In the genomic region with DNA sequence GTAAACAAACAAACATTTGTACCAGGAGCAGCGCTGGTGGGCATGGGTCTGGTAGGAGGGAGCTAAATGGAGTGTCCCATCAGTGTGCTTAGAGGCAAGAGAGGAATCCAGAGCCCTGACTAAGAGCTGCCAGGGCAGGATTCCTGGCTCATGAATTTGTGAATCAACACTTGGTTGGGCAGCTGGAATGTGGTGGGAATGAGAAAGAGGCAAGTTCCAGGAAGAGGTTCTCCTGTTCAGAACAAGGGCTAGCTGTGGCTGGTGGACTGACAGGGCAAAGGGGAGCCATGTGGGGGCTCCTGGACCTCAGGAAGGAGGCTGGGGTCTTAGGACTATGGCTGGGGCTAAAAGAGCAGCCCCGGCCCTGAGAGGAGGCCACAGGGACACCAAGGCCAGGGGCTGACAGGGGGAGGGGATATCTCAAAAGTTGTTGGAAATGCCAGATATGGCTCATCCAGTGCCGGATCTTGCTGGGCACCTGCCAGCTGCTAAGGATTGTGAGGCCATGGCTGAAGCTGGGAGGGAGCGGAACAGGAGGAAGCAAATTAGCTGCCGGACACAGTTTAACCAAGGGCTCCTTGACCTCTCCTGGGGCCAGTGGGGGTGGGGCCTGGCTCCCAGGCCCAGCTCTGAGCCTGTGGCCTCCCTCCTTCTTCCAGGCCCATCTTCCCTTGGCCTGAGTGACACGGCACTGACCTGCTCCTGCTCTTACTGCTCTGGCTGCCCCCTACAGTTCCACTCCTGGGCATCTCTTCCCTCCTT, we compare ENCODE assay signal across 9 cellular contexts. TPM values are rescaled to one million over a fixed set of nuclear protein-coding genes. Genes with fewer than 3 reads are reported as not detected.
DNase-seq lines count a peak whose midpoint lies in the region; ATAC-seq lines count a peak whose summit lies in the region.
"Had no signal": no experiment of that assay in that cellular context is flagged by ENCODE, and none has a peak within 500 bp of the region (broad histone marks: within the 10 kb centered on the region; RNA-seq: fewer than 3 reads in every experiment).

No MANE protein-coding gene starts in this region.

- H3K27me3 Mint-ChIP-seq in activated naive CD8-positive, alpha-beta T cell treated with anti-CD3 and anti-CD28 coated beads for 36 hours = peaks cover 7% of the 10 kb centered on the region

- H3K36me3 ChIP-seq in duodenal mucosa (ENCODE audit: control insufficient read depth in 1 of 2, insufficient read depth in 2 of 2, low read length in 2 of 2) = no peaks in the 10 kb centered on the region

- no peaks in the 10 kb centered on the region for H3K9me3 Mint-ChIP-seq in activated naive CD8-positive, alpha-beta T cell treated with anti-CD3 and anti-CD28 coated beads for 36 hours

- DNase-seq in Right ventricle myocardium inferior (ENCODE audit: missing footprints) (peak; percentile 62), cardiac septum (ENCODE audit: low spot score) (no peak), medulla oblongata (ENCODE audit: extremely low spot score) (peak; percentile 21), HT-29 (ENCODE audit: low spot score) (no peak), NCI-H2171 treated with DMSO at 0.1 percent for 48 hours (lab: John Stamatoyannopoulos, UW) (no peak)
- no peak for DNase-seq in activated naive CD8-positive, alpha-beta T cell treated with anti-CD3 and anti-CD28 coated beads for 36 hours

- H3K4me3 ChIP-seq in duodenal mucosa (ENCODE audit: low read depth in 1 of 2, low read length in 2 of 2) = no peak overlapping the region

- no peak overlapping the region for H3K27ac Mint-ChIP-seq in activated naive CD8-positive, alpha-beta T cell treated with anti-CD3 and anti-CD28 coated beads for 36 hours

- ATAC-seq in Right ventricle myocardium inferior (peak; percentile 44), GM18870 (IDR thresholded peaks at IDR 0.05; ENCODE audit: unreplicated experiment) (no peak)

- H3K27ac ChIP-seq in duodenal mucosa (ENCODE audit: low read depth, low read length) = peak overlapping the region; percentile 50

- no peaks in the 10 kb centered on the region for H3K4me1 ChIP-seq in duodenal mucosa (ENCODE audit: control insufficient read depth in 1 of 2, insufficient read depth in 2 of 2, low read length in 2 of 2)

- H3K4me1 Mint-ChIP-seq in activated naive CD8-positive, alpha-beta T cell treated with anti-CD3 and anti-CD28 coated beads for 36 hours = no peaks in the 10 kb centered on the region

- H3K9ac ChIP-seq in duodenal mucosa (ENCODE audit: low read depth in 1 of 2, low read length in 2 of 2) = no peak overlapping the region

- no peak overlapping the region for H3K4me3 Mint-ChIP-seq in activated naive CD8-positive, alpha-beta T cell treated with anti-CD3 and anti-CD28 coated beads for 36 hours

- intact Hi-C loops in Right ventricle myocardium inferior (cut with DNase I) = no loop called here
- intact Hi-C loops in cardiac septum (cut with DNase I) = no loop called here

- H3K9me3 ChIP-seq in duodenal mucosa (ENCODE audit: control insufficient read depth in 1 of 2, low read length in 2 of 2) = no peaks in the 10 kb centered on the region

- no peaks in the 10 kb centered on the region for H3K27me3 ChIP-seq in duodenal mucosa (ENCODE audit: control insufficient read depth in 1 of 2, insufficient read depth in 2 of 2, low read length in 2 of 2)

- H3K36me3 Mint-ChIP-seq in activated naive CD8-positive, alpha-beta T cell treated with anti-CD3 and anti-CD28 coated beads for 36 hours = no peaks in the 10 kb centered on the region

RNA-seq across cellular contexts. Expression of a gene that starts 14.6 kb away (rescaled TPM):
- 2.8 TPM for total RNA-seq in Right ventricle myocardium inferior
- 6.9 TPM for total RNA-seq in cardiac septum
- not detected in 2 replicates for total RNA-seq in HT-29 (2014; rRNA removed; shearing (Covaris generic))
- total RNA-seq in activated naive CD8-positive, alpha-beta T cell treated with anti-CD3 and anti-CD28 coated beads for 36 hours = not detected
- total RNA-seq: activated CD8-positive, alpha-beta memory T cell treated with anti-CD3 and anti-CD28 coated beads for 36 hours had no signal

RNA-seq across cellular contexts. Expression of a gene that starts 39.4 kb away (rescaled TPM):
- total RNA-seq in Right ventricle myocardium inferior (20.0 TPM), cardiac septum (13.5 TPM)
- total RNA-seq in HT-29 (2014; rRNA removed; shearing (Covaris generic)) = 36.4 and 39.5 TPM in 2 replicates
- total RNA-seq in activated naive CD8-positive, alpha-beta T cell treated with anti-CD3 and anti-CD28 coated beads for 36 hours = not detected
- total RNA-seq: activated CD8-positive, alpha-beta memory T cell treated with anti-CD3 and anti-CD28 coated beads for 36 hours had no signal

RNA-seq across cellular contexts. Expression of a gene that starts 50.6 kb away (rescaled TPM):
- total RNA-seq in Right ventricle myocardium inferior (57.1 TPM), cardiac septum (82.6 TPM)
- 31.9 and 33.1 TPM in 2 replicates for total RNA-seq in HT-29 (2014; rRNA removed; shearing (Covaris generic))
- total RNA-seq in activated naive CD8-positive, alpha-beta T cell treated with anti-CD3 and anti-CD28 coated beads for 36 hours = under 1 TPM in 1 of 2 experiments, not detected in 1; 0.08 TPM

Comparison
In these comparisons a context has a peak if more than half of its experiments do, and no peak if none do; other contexts are left out.
1. DNase-seq: peak in Right ventricle myocardium inferior (single experiment) and medulla oblongata (single experiment); none in cardiac septum (single experiment), HT-29 (single experiment), activated naive CD8-positive, alpha-beta T cell treated with anti-CD3 and anti-CD28 coated beads for 36 hours (single experiment) and NCI-H2171 treated with DMSO at 0.1 percent for 48 hours (single experiment).
2. RNA of a gene that starts 39.4 kb away (total RNA-seq): 36.4 to 39.5 TPM in HT-29, 20.0 TPM in Right ventricle myocardium inferior (single experiment) and 13.5 TPM in cardiac septum (single experiment); not detected in activated naive CD8-positive, alpha-beta T cell treated with anti-CD3 and anti-CD28 coated beads for 36 hours; every median in the first group is over 10 times any median in the second.
3. RNA of a gene that starts 50.6 kb away (total RNA-seq): 82.6 TPM in cardiac septum (single experiment), 57.1 TPM in Right ventricle myocardium inferior (single experiment) and 31.9 to 33.1 TPM in HT-29; 0.08 TPM in activated naive CD8-positive, alpha-beta T cell treated with anti-CD3 and anti-CD28 coated beads for 36 hours; every median in the first group is over 10 times any median in the second.